ENCODE assay signal across 1 cellular context in genomic region chr1:12448746-12449177, GRCh38.
A peak's percentile ranks its signal among the peaks of the same experiment; 100 is the strongest.
TF ChIP-seq lines count a peak whose summit lies in the region.

No MANE protein-coding gene starts in this region.

TF ChIP-seq in SK-N-SH treated with all-trans-retinoic acid at 6 μM for 48 hours, 23 proteins besides CTCF, POLR2A, EP300 and RAD21 (continued from another document):
- TF ChIP-seq, protein P1, sequence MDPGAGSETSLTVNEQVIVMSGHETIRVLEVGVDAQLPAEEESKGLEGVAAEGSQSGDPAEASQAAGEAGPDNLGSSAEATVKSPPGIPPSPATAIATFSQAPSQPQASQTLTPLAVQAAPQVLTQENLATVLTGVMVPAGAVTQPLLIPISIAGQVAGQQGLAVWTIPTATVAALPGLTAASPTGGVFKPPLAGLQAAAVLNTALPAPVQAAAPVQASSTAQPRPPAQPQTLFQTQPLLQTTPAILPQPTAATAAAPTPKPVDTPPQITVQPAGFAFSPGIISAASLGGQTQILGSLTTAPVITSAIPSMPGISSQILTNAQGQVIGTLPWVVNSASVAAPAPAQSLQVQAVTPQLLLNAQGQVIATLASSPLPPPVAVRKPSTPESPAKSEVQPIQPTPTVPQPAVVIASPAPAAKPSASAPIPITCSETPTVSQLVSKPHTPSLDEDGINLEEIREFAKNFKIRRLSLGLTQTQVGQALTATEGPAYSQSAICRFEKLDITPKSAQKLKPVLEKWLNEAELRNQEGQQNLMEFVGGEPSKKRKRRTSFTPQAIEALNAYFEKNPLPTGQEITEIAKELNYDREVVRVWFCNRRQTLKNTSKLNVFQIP (CRISPR knock-in tag; IDR thresholded peaks at IDR 0.05; ENCODE audit: borderline replicate concordance, low read depth) = no peak
- TF ChIP-seq, protein P2, sequence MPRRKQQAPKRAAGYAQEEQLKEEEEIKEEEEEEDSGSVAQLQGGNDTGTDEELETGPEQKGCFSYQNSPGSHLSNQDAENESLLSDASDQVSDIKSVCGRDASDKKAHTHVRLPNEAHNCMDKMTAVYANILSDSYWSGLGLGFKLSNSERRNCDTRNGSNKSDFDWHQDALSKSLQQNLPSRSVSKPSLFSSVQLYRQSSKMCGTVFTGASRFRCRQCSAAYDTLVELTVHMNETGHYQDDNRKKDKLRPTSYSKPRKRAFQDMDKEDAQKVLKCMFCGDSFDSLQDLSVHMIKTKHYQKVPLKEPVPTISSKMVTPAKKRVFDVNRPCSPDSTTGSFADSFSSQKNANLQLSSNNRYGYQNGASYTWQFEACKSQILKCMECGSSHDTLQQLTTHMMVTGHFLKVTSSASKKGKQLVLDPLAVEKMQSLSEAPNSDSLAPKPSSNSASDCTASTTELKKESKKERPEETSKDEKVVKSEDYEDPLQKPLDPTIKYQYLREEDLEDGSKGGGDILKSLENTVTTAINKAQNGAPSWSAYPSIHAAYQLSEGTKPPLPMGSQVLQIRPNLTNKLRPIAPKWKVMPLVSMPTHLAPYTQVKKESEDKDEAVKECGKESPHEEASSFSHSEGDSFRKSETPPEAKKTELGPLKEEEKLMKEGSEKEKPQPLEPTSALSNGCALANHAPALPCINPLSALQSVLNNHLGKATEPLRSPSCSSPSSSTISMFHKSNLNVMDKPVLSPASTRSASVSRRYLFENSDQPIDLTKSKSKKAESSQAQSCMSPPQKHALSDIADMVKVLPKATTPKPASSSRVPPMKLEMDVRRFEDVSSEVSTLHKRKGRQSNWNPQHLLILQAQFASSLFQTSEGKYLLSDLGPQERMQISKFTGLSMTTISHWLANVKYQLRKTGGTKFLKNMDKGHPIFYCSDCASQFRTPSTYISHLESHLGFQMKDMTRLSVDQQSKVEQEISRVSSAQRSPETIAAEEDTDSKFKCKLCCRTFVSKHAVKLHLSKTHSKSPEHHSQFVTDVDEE (CRISPR knock-in tag; IDR thresholded peaks at IDR 0.05) = peak; percentile 33; the same call in 1 of the 2 replicates
- TF ChIP-seq OSR1 (CRISPR knock-in tag; IDR thresholded peaks at IDR 0.05) = no peak
TF ChIP-seq in SK-N-SH treated with all-trans-retinoic acid at 6 μM for 48 hours: peak in this region for 10.
